In genomic region chr10:75284097-75284485, GRCh38 we compare ENCODE assay signal across 18 cellular contexts. TPM values are rescaled to one million over a fixed set of nuclear protein-coding genes. Genes with fewer than 3 reads are reported as not detected.
DNase-seq lines count a peak whose midpoint lies in the region; ATAC-seq and TF ChIP-seq lines count a peak whose summit lies in the region.
"Had no signal": no experiment of that assay in that cellular context is flagged by ENCODE, and none has a peak within 500 bp of the region (broad histone marks: within the 10 kb centered on the region; RNA-seq: fewer than 3 reads in every experiment).

No MANE protein-coding gene starts in this region.

- H3K4me2 ChIP-seq in GM23248 (ENCODE audit: unreplicated experiment) (no peak overlapping the region), parathyroid adenoma (ENCODE audit: low read length) (no peak overlapping the region)

- no peak for TF ChIP-seq CTCF in WERI-Rb-1 (IDR thresholded peaks at IDR 0.05; ENCODE audit: low read depth, low read length)
- TF ChIP-seq CTCF in parathyroid adenoma (IDR thresholded peaks at IDR 0.05): no peak

- in situ Hi-C loops in GM23248 (cut with MboI): no loop called here

- DNase-seq in GM23248 (no peak), WERI-Rb-1 (no peak), medulla oblongata (ENCODE audit: extremely low spot score) (no peak), GM03348 (ENCODE audit: low spot score) (no peak)
- DNase-seq: activated CD4-positive, CD25-positive, alpha-beta regulatory T cell; CD4-positive, alpha-beta memory T cell; central memory CD4-positive, alpha-beta T cell; DND-41; effector CD8-positive, alpha-beta T cell; left colon; NCI-H524; SHP77; stimulated activated naive CD8-positive, alpha-beta T cell treated with anti-CD3 and anti-CD28 coated beads, Interleukin-15, amount 100 ng/mL, for 72 hours; T-helper 2 cell had no signal

- H3K27me3 ChIP-seq in GM23248 (replicated peaks; ENCODE audit: insufficient read depth): peaks cover 40% of the 10 kb centered on the region
- no peaks in the 10 kb centered on the region for H3K27me3 ChIP-seq in WERI-Rb-1 (ENCODE audit: insufficient read depth, low read depth, severe bottlenecking)
- H3K27me3 ChIP-seq in iPS-18a (ENCODE audit: control insufficient read depth, insufficient read depth, low read length): peaks cover 6% of the 10 kb centered on the region
- H3K27me3 ChIP-seq in parathyroid adenoma (ENCODE audit: control insufficient read depth, insufficient read depth, low read length): no peaks in the 10 kb centered on the region

- H3K9me3 ChIP-seq in GM23248 (ENCODE audit: low read depth): no peaks in the 10 kb centered on the region
- no peaks in the 10 kb centered on the region for H3K9me3 ChIP-seq in WERI-Rb-1 (ENCODE audit: severe bottlenecking)
- no peaks in the 10 kb centered on the region for H3K9me3 ChIP-seq in iPS-18a (ENCODE audit: control insufficient read depth, low read depth, low read length)
- H3K9me3 ChIP-seq in parathyroid adenoma (ENCODE audit: control insufficient read depth, low read length): no peaks in the 10 kb centered on the region

- H2AFZ ChIP-seq in GM23248 (0 out of 2 replicates have a peak overlapping the region, but pooled peaks have one; percentile 2), parathyroid adenoma (peak overlapping the region; percentile 86)

- ATAC-seq in HG03521 (IDR thresholded peaks at IDR 0.05; ENCODE audit: unreplicated experiment) (no peak), HG02973 (IDR thresholded peaks at IDR 0.05; ENCODE audit: unreplicated experiment) (no peak)
- ATAC-seq: left colon; stimulated activated naive CD8-positive, alpha-beta T cell treated with anti-CD3 and anti-CD28 coated beads, Interleukin-15, amount 100 ng/mL, for 72 hours had no signal

- H3K4me1 ChIP-seq in GM23248 (ENCODE audit: insufficient read depth) (peaks cover 9% of the 10 kb centered on the region), iPS-18a (ENCODE audit: control insufficient read depth, low read depth, low read length) (peaks cover 6% of the 10 kb centered on the region), parathyroid adenoma (peaks cover 10% of the 10 kb centered on the region)

- no peaks in the 10 kb centered on the region for H4K20me1 ChIP-seq in GM23248 (ENCODE audit: insufficient read depth)

- 51 to 63% methylated on average over 3 to 5 of the region's 5 CpGs for WGBS in GM23248 (ENCODE audit: low coverage in 1 of 2, low lambda C conversion rate in 2 of 2, missing lambda C conversion rate in 2 of 2), 2 experiments

- no peaks in the 10 kb centered on the region for H3F3A ChIP-seq in GM23248 (ENCODE audit: insufficient read depth)

- H3K9ac ChIP-seq in GM23248 (no peak overlapping the region), iPS-18a (ENCODE audit: low read length) (no peak overlapping the region), parathyroid adenoma (no peak overlapping the region)

- no peaks in the 10 kb centered on the region for H3K9me2 ChIP-seq in GM23248 (ENCODE audit: insufficient read depth)

- H3K27ac ChIP-seq in GM23248: no peak overlapping the region
- peak overlapping the region; percentile 70 for H3K27ac ChIP-seq in WERI-Rb-1
- H3K27ac ChIP-seq in iPS-18a (ENCODE audit: low read length): no peak overlapping the region
- H3K27ac ChIP-seq in parathyroid adenoma: no peak overlapping the region

- H3K79me2 ChIP-seq in GM23248 (ENCODE audit: insufficient read depth) (no peaks in the 10 kb centered on the region), parathyroid adenoma (no peaks in the 10 kb centered on the region)

- H3K4me3 ChIP-seq in GM23248 (no peak overlapping the region), WERI-Rb-1 (ENCODE audit: low read depth, low read length) (peak overlapping the region; percentile 56), iPS-18a (ENCODE audit: low read length) (peak overlapping the region; percentile 72), parathyroid adenoma (ENCODE audit: low read depth, low read length) (no peak overlapping the region)

- H3K36me3 ChIP-seq in GM23248 (ENCODE audit: low read depth) (no peaks in the 10 kb centered on the region), WERI-Rb-1 (no peaks in the 10 kb centered on the region), iPS-18a (ENCODE audit: control insufficient read depth, low read depth, low read length) (no peaks in the 10 kb centered on the region), parathyroid adenoma (ENCODE audit: control insufficient read depth, insufficient read depth, low read length) (no peaks in the 10 kb centered on the region)

RNA-seq across cellular contexts. Expression of gene COMTD1, which starts 48.3 kb away (rescaled TPM):
- total RNA-seq in GM23248 (2014; rRNA removed; shearing (Covaris generic)): 12.6 and 38.3 TPM in 2 replicates
- 8.8 and 9.3 TPM in 2 replicates for polyA plus RNA-seq in GM23248 (2016; fragmentation: Nextera tagmentation; extraction: Ambion mirVana)

Comparison
In these comparisons a context has a peak if more than half of its experiments do, and no peak if none do; other contexts are left out.
1. H3K4me3 ChIP-seq: peak in WERI-Rb-1 (single experiment) and iPS-18a (single experiment); none in GM23248 (single experiment) and parathyroid adenoma (single experiment).